In genomic region chr1:204888294-204888693, GRCh38 we compare ENCODE assay signal across 20 cellular contexts. TPM values are rescaled to one million over a fixed set of nuclear protein-coding genes. Genes with fewer than 3 reads are reported as not detected.
DNase-seq lines count a peak whose midpoint lies in the region; ATAC-seq, FAIRE-seq and TF ChIP-seq lines count a peak whose summit lies in the region.
"Had no signal": no experiment of that assay in that cellular context is flagged by ENCODE, and none has a peak within 500 bp of the region (broad histone marks: within the 10 kb centered on the region; RNA-seq: fewer than 3 reads in every experiment).

No MANE protein-coding gene starts in this region.

- H3K27me3 ChIP-seq in GM23248 (replicated peaks; ENCODE audit: insufficient read depth): no peaks in the 10 kb centered on the region
- peaks cover 0 to 9% of the 10 kb centered on the region in 2 experiments; a peak in 3 of 5 replicates for H3K27me3 ChIP-seq in HepG2 (ENCODE audit: control insufficient read depth in 1 of 2, insufficient read depth in 2 of 2, low read length in 2 of 2)
- H3K27me3 ChIP-seq in tibial nerve: no peaks in the 10 kb centered on the region
- H3K27me3 ChIP-seq: colonic mucosa had no signal

- ATAC-seq in HepG2 (no peak), HG03521 (IDR thresholded peaks at IDR 0.05; ENCODE audit: unreplicated experiment) (no peak), HG03196 (IDR thresholded peaks at IDR 0.05; ENCODE audit: unreplicated experiment) (no peak)
- ATAC-seq: CD8-positive, alpha-beta T cell had no signal

- TF ChIP-seq CTCF in cardiac fibroblast (IDR thresholded peaks at IDR 0.05; ENCODE audit: low read depth, low read length) (no peak), HepG2 (CRISPR knock-in tag; IDR thresholded peaks at IDR 0.05) (no peak), tibial nerve (IDR thresholded peaks at IDR 0.05) (no peak)

- H2AFZ ChIP-seq in GM23248 (no peak overlapping the region), HepG2 (ENCODE audit: low read length) (no peak overlapping the region)
- H2AFZ ChIP-seq: PC-9 had no signal

- peak overlapping the region; percentile 54 for H3K27ac ChIP-seq in GM23248
- H3K27ac ChIP-seq in HepG2 (ENCODE audit: extremely low read length, insufficient read depth, low read length): no peak overlapping the region
- H3K27ac ChIP-seq in tibial nerve: peak overlapping the region in 3 of 4 donors; percentile 26 to 81 (median 74)
- H3K27ac ChIP-seq: colonic mucosa, PC-9 had no signal

- FAIRE-seq in HepG2 (lab: Jason Lieb, UNC): no peak
- FAIRE-seq: GM12891 had no signal

- in situ Hi-C loops in GM23248 (cut with MboI): no loop called here
- in situ Hi-C loops in HepG2 (cut with HindIII; ENCODE audit: extremely low pct_ligation_motif_present, low pct_unique_long_range_greater_than_20kb): no loop called here

- H4K20me1 ChIP-seq in GM23248 (ENCODE audit: insufficient read depth) (no peaks in the 10 kb centered on the region), HepG2 (ENCODE audit: insufficient read depth, low read length) (no peaks in the 10 kb centered on the region)

- POLR2A ChIA-PET in HepG2 (lab: Yijun Ruan, JAX): no interaction called here

- H3K9me3 ChIP-seq in GM23248 (ENCODE audit: low read depth): no peaks in the 10 kb centered on the region
- H3K9me3 ChIP-seq in HepG2 (ENCODE audit: low read length): no peaks in the 10 kb centered on the region
- no peaks in the 10 kb centered on the region for H3K9me3 ChIP-seq in tibial nerve
- H3K9me3 ChIP-seq: colonic mucosa, SK-N-SH had no signal

- DNase-seq in GM23248 (peak; percentile 64), cardiac fibroblast (ENCODE audit: low read depth in 2 of 2) (peak; percentile 19 to 58), HepG2 (ENCODE audit: low spot score) (no peak), tibial nerve (ENCODE audit: low spot score in 2 of 2) (no peak), 8988T (no peak)
- DNase-seq: activated CD4-positive, alpha-beta T cell treated with anti-CD3 and anti-CD28 coated beads, Interleukin-2, amount 50 U/mL, for 1 hour; activated T-cell treated with anti-CD3 and anti-CD28 coated beads, Interleukin-2, amount 50 U/mL, for 48 hours; CD8-positive, alpha-beta T cell; colonic mucosa; H7; hippocampal formation; kidney glomerular epithelial cell; naive B cell; NCI-H748 treated with DMSO at 0.1 percent for 48 hours; PC-9; SK-N-SH; stimulated activated CD4-positive, alpha-beta T cell treated with anti-CD3 and anti-CD28 coated beads, Interleukin-15, amount 100 ng/mL, for 24 hours had no signal

- peaks cover 43% of the 10 kb centered on the region for H3F3A ChIP-seq in GM23248 (ENCODE audit: insufficient read depth)

- TF ChIP-seq POLR2A in HepG2 (IDR thresholded peaks at IDR 0.05; ENCODE audit: insufficient read depth in 1 of 2, low read depth in 2 of 2, low read length in 2 of 2) (no peak), tibial nerve (IDR thresholded peaks at IDR 0.05) (no peak)

- BruUV-seq in HepG2 (replicated peaks; lab: Mats Ljungman, UMichigan): no TSS peak

- no peak overlapping the region for H3K9ac ChIP-seq in GM23248
- no peak overlapping the region for H3K9ac ChIP-seq in HepG2 (ENCODE audit: insufficient read depth, low read depth, low read length)
- H3K9ac ChIP-seq: SK-N-SH had no signal

- no peak for TF ChIP-seq RAD21 in HepG2 (CRISPR knock-in tag; IDR thresholded peaks at IDR 0.05)

- H3K36me3 ChIP-seq in GM23248 (ENCODE audit: low read depth): no peaks in the 10 kb centered on the region
- H3K36me3 ChIP-seq in HepG2 (replicated peaks in 1 of 2; ENCODE audit: control insufficient read depth in 1 of 2, insufficient read depth in 2 of 2, low read length in 2 of 2): no peaks in the 10 kb centered on the region
- no peaks in the 10 kb centered on the region for H3K36me3 ChIP-seq in tibial nerve
- H3K36me3 ChIP-seq: colonic mucosa had no signal

- no peaks in the 10 kb centered on the region for H3K9me2 ChIP-seq in GM23248 (ENCODE audit: insufficient read depth)
- H3K9me2 ChIP-seq: SK-N-SH had no signal

- peak overlapping the region; percentile 43 for H3K4me2 ChIP-seq in GM23248 (ENCODE audit: unreplicated experiment)
- H3K4me2 ChIP-seq in HepG2 (ENCODE audit: low read depth, low read length): no peak overlapping the region
- H3K4me2 ChIP-seq: PC-9, SK-N-SH had no signal

- no peak overlapping the region for H3K4me3 ChIP-seq in GM23248
- no peak overlapping the region for H3K4me3 ChIP-seq in cardiac fibroblast (replicated peaks in 1 of 2; ENCODE audit: low read depth in 2 of 2, low read length in 2 of 2)
- H3K4me3 ChIP-seq in HepG2 (replicated peaks in 1 of 3; ENCODE audit: insufficient read depth in 1 of 3, low read depth in 2 of 3, low read length in 3 of 3): no peak overlapping the region
- H3K4me3 ChIP-seq in tibial nerve: no peak overlapping the region
- H3K4me3 ChIP-seq: colonic mucosa, PC-9 had no signal

- CTCF ChIA-PET in HepG2 (lab: Yijun Ruan, JAX; ENCODE audit: low intra/inter-chr PET ratio, low total read pairs): no interaction called here

- no peak for TF ChIP-seq EP300 in HepG2 (IDR thresholded peaks at IDR 0.05; ENCODE audit: low read depth in 2 of 2, low read length in 2 of 2)
- TF ChIP-seq EP300 in HepG2 (CRISPR knock-in tag; IDR thresholded peaks at IDR 0.05; ENCODE audit: borderline replicate concordance): no peak
- no peak for TF ChIP-seq EP300 in tibial nerve (IDR thresholded peaks at IDR 0.05)

- peaks cover 72% of the 10 kb centered on the region for H3K79me2 ChIP-seq in GM23248 (ENCODE audit: insufficient read depth)
- no peaks in the 10 kb centered on the region for H3K79me2 ChIP-seq in HepG2 (ENCODE audit: insufficient read depth, low read length)

- WGBS in GM23248 (ENCODE audit: low coverage in 1 of 2, low lambda C conversion rate in 2 of 2, missing lambda C conversion rate in 2 of 2), 2 experiments: 49 to 53% methylated on average over 2 of the region's 2 CpGs
- WGBS in HepG2 (ENCODE audit: low lambda C conversion rate): 17% methylated on average over 2 of the region's 2 CpGs
- WGBS in tibial nerve, 2 donors: 33 to 40% methylated on average over 2 of the region's 2 CpGs

- H3K4me1 ChIP-seq in GM23248 (ENCODE audit: insufficient read depth): peaks cover 69% of the 10 kb centered on the region
- H3K4me1 ChIP-seq in HepG2 (ENCODE audit: insufficient read depth, low read length): peaks cover 14% of the 10 kb centered on the region
- H3K4me1 ChIP-seq in tibial nerve: peaks cover 0 to 45% (median 17%) of the 10 kb centered on the region in 4 donors
- H3K4me1 ChIP-seq: colonic mucosa had no signal

- intact Hi-C loops in HepG2 (cut with micrococcal nuclease; ENCODE audit: unreplicated experiment): loop anchor here (10.0 kb wide), 1 partner anchor 1173 kb away; no protein-coding TSS in a partner anchor

TF ChIP-seq in HepG2, 621 proteins besides CTCF, POLR2A, EP300 and RAD21:
- TF ChIP-seq ZSCAN25 (CRISPR knock-in tag; IDR thresholded peaks at IDR 0.05): no peak
- TF ChIP-seq ZNF746 (CRISPR knock-in tag; IDR thresholded peaks at IDR 0.05): no peak
- TF ChIP-seq MAFK (conservative IDR thresholded peaks at IDR 0.05 in 1 of 2, IDR thresholded peaks at IDR 0.05 in 1 of 2; ENCODE audit: low read length in 2 of 2): 0 out of 4 replicates have a peak, but pooled peaks of 1 of the 2 experiments have one; percentile 35
- TF ChIP-seq MAFF (IDR thresholded peaks at IDR 0.05; ENCODE audit: low read depth, low read length): 0 out of 2 replicates have a peak, but pooled peaks have one; percentile 16
- no peak for TF ChIP-seq ZFP36L1 (CRISPR knock-in tag; IDR thresholded peaks at IDR 0.05)

RNA-seq across cellular contexts. Expression of gene NFASC, which starts 17.6 kb away (rescaled TPM):
- 54.7 and 55.4 TPM in 2 replicates for total RNA-seq in GM23248 (2014; rRNA removed; shearing (Covaris generic))
- polyA plus RNA-seq in GM23248 (2016; fragmentation: Nextera tagmentation; extraction: Ambion mirVana) (44.5 and 46.3 TPM in 2 replicates), HepG2 (2011; rRNA removed) (not detected in 2 replicates)
- total RNA-seq in HepG2 (2016; rRNA removed; fragmentation: Illumina TruSeq; extraction: Trizol) (not detected in 2 replicates), tibial nerve (100 to 1,000 TPM in 1 of 4 donors, 10 to 100 TPM in 3; 69.9 to 112 (median 94.0) TPM)
- total RNA-seq in HepG2 (2016; cell fraction: cytosol; rRNA removed; fragmentation: Illumina TruSeq; extraction: Trizol; ENCODE audit: low read depth): not detected in 2 replicates
- total RNA-seq in HepG2 (2016; cell fraction: insoluble cytoplasmic fraction; rRNA removed; fragmentation: Illumina TruSeq; extraction: Trizol): not detected in 2 replicates
- not detected in 2 replicates for total RNA-seq in HepG2 (2016; cell fraction: membrane; rRNA removed; fragmentation: Illumina TruSeq; extraction: Trizol)
- not detected in 2 replicates for total RNA-seq in HepG2 (2016; cell fraction: nucleus; rRNA removed; fragmentation: Illumina TruSeq; extraction: Trizol)
- 0.03 TPM in 1 of 2 replicates, not detected in the other for polyA plus RNA-seq in HepG2 (2011; cell fraction: cytosol; rRNA removed)
- polyA plus RNA-seq in HepG2 (2011; cell fraction: nucleus; rRNA removed): not detected in 2 replicates
- polyA plus RNA-seq in HepG2 (2012): 0.04 TPM in 2 replicates
- not detected in 2 replicates for polyA plus RNA-seq in HepG2 (2016; cell fraction: cytosol; fragmentation: Illumina TruSeq; extraction: Trizol; ENCODE audit: low read depth)
- polyA plus RNA-seq in HepG2 (2016; cell fraction: insoluble cytoplasmic fraction; fragmentation: Illumina TruSeq; extraction: Trizol; ENCODE audit: low read depth): not detected in 2 replicates
- not detected in 2 replicates for polyA plus RNA-seq in HepG2 (2016; cell fraction: membrane; fragmentation: Illumina TruSeq; extraction: Trizol; ENCODE audit: low read depth)
- polyA plus RNA-seq in HepG2 (2016; cell fraction: nucleus; fragmentation: Illumina TruSeq; extraction: Trizol; ENCODE audit: insufficient read depth, low read depth): not detected in 2 replicates
- polyA minus RNA-seq in HepG2 (2011; rRNA and poly(A)+ RNA removed; ENCODE audit: low replicate concordance): not detected in 2 replicates
- not detected in 2 replicates for polyA minus RNA-seq in HepG2 (2011; cell fraction: cytosol; rRNA and poly(A)+ RNA removed)
- polyA minus RNA-seq in HepG2 (2011; cell fraction: nucleus; rRNA and poly(A)+ RNA removed): under 0.01 TPM in 1 of 2 replicates, not detected in the other
- total RNA-seq: CD8-positive, alpha-beta T cell; PC-9 had no signal

Comparison
In these comparisons a context has a peak if more than half of its experiments do, and no peak if none do; other contexts are left out.
1. DNase-seq: peak in GM23248 (single experiment) and cardiac fibroblast (2 of 2); none in HepG2 (single experiment), tibial nerve (0 of 2) and 8988T (single experiment).
2. RNA of gene NFASC, which starts 17.6 kb away (total RNA-seq): 69.9 to 112 TPM in tibial nerve and 54.7 to 55.4 TPM in GM23248; not detected in HepG2; every median in the first group is over 10 times any median in the second.